Comparison of ENCODE assay signal across 26 cellular contexts in the genomic region with DNA sequence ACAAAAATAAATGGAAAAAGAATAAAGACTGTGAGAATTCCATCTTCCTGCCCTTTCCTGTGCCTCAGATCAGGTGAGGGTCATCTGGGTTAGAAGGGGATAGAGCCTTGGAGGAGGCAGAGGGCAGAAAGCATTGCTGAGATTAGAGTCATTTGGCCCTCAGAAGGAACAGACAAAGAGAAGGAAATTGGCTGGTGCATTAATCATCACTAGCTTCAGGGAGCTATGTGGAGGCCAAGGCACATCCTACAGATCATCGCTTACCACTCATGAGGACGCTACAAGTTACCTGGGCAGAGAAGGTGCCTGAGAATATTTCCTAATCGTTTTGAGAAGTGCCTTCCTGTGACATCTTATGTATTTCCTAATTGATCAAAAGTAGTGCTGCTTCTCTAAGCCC.
DNase-seq lines count a peak whose midpoint lies in the region; ATAC-seq and TF ChIP-seq lines count a peak whose summit lies in the region.
"Had no signal": no experiment of that assay in that cellular context is flagged by ENCODE, and none has a peak within 500 bp of the region (broad histone marks: within the 10 kb centered on the region; RNA-seq: fewer than 3 reads in every experiment).

No MANE protein-coding gene starts in this region.

- no peaks in the 10 kb centered on the region for H3K27me3 ChIP-seq in PC-3 (ENCODE audit: low read length)
- H3K27me3 ChIP-seq in brain microvascular endothelial cell (replicated peaks), result no peaks in the 10 kb centered on the region
- H3K27me3 ChIP-seq: MG63 had no signal

- no peak for TF ChIP-seq CTCF in PC-3 (conservative IDR thresholded peaks at IDR 0.05; ENCODE audit: low read depth, low read length)
- TF ChIP-seq CTCF in brain microvascular endothelial cell (IDR thresholded peaks at IDR 0.05; ENCODE audit: low read depth, low read length, missing control alignments), result no peak

- CTCF ChIA-PET in PC-3 (lab: Charles Lee), result interaction anchor here (0.5 kb wide), 1 partner anchor 161 kb away, joined by 11 read pairs; no protein-coding TSS in a partner anchor

- no peaks in the 10 kb centered on the region for H3K79me2 ChIP-seq in PC-3 (ENCODE audit: low read length)

- intact Hi-C loops in PC-3 (cut with micrococcal nuclease), result loop anchor here (10.0 kb wide), 1 partner anchor 431 kb away; no protein-coding TSS in a partner anchor

- H3K9me2 ChIP-seq in PC-3 (replicated peaks; ENCODE audit: low read length), result no peaks in the 10 kb centered on the region

- DNase-seq in HPDE6-E6E7 (ENCODE audit: extremely low spot score), result peak; percentile 67
- DNase-seq in PC-3, result peak; percentile 79
- DNase-seq in brain microvascular endothelial cell, result peak; percentile 21
- DNase-seq in kidney glomerular epithelial cell (lab: John Stamatoyannopoulos, UW), result peak; percentile 4
- DNase-seq in mucosa of gallbladder (ENCODE audit: low spot score), result no peak
- no peak for DNase-seq in foreskin melanocyte
- DNase-seq in globus pallidus (ENCODE audit: low spot score), result no peak
- DNase-seq: Caco-2; CD8-positive, alpha-beta T cell; GM23248; H9; Kasumi-1; MG63; NCI-H1105 treated with DMSO at 0.1 percent for 48 hours; NCI-H146; NCI-H2029; NCI-H446; NCI-H524 treated with DMSO at 0.1 percent for 48 hours; NCI-H774; RPMI8226; SHP77 treated with DMSO at 0.1 percent for 48 hours had no signal

- peak overlapping the region; percentile 73 for H3K27ac ChIP-seq in PC-3 (ENCODE audit: low read length)
- H3K27ac ChIP-seq in brain microvascular endothelial cell, result no peak overlapping the region
- H3K27ac ChIP-seq: C4-2B, GM23248, SK-N-MC had no signal

- no TSS peak for BruUV-seq in PC-3 (replicated peaks; lab: Mats Ljungman, UMichigan)

- H3K4me3 ChIP-seq in PC-3 (ENCODE audit: low read length) (no peak overlapping the region), brain microvascular endothelial cell (ENCODE audit: low read depth, low read length) (no peak overlapping the region)
- H3K4me3 ChIP-seq: GM23248, K562, MG63, SK-N-MC had no signal

- H3K9me3 ChIP-seq in PC-3 (ENCODE audit: low read length), result no peaks in the 10 kb centered on the region
- H3K9me3 ChIP-seq: Caco-2, MG63 had no signal

- peak; percentile 57 for ATAC-seq in PC-3
- ATAC-seq in GM21367 (IDR thresholded peaks at IDR 0.05; ENCODE audit: unreplicated experiment), result no peak
- ATAC-seq: CD8-positive, alpha-beta T cell; HepG2; K562 had no signal

- POLR2A ChIA-PET in PC-3 (lab: Charles Lee; ENCODE audit: unreplicated experiment), result no interaction called here

- H3K4me2 ChIP-seq in PC-3 (ENCODE audit: low read length), result peak overlapping the region; percentile 15

- H4K20me1 ChIP-seq in PC-3 (ENCODE audit: low read length), result no peaks in the 10 kb centered on the region

- in situ Hi-C loops in brain microvascular endothelial cell (cut with HindIII; ENCODE audit: low pct_ligation_motif_present, low sequenced_read_pairs), result no loop called here

- no peaks in the 10 kb centered on the region; the same call in 1 of the 2 replicates for H3K36me3 ChIP-seq in PC-3 (ENCODE audit: low read depth, low read length)
- H3K36me3 ChIP-seq in brain microvascular endothelial cell (replicated peaks), result no peaks in the 10 kb centered on the region
- H3K36me3 ChIP-seq: MG63 had no signal

- peaks cover 8% of the 10 kb centered on the region for H3F3A ChIP-seq in PC-3 (ENCODE audit: low read length, unreplicated experiment)

- H3K4me1 ChIP-seq in PC-3 (ENCODE audit: insufficient read depth, low read length), result peaks cover 47% of the 10 kb centered on the region
- H3K4me1 ChIP-seq: Caco-2 had no signal

- no peak overlapping the region for H3K9ac ChIP-seq in PC-3 (ENCODE audit: low read length)
- H3K9ac ChIP-seq: GM23248 had no signal

- H2AFZ ChIP-seq in PC-3 (ENCODE audit: low read length), result no peak overlapping the region
- H2AFZ ChIP-seq: GM23248 had no signal

Comparison
In these comparisons a context has a peak if more than half of its experiments do, and no peak if none do; other contexts are left out.
1. DNase-seq: peak in HPDE6-E6E7 (single experiment), PC-3 (single experiment), brain microvascular endothelial cell (single experiment) and kidney glomerular epithelial cell (single experiment); none in mucosa of gallbladder (single experiment), foreskin melanocyte (single experiment) and globus pallidus (single experiment).